In genomic region chr10:80204193-80204714, GRCh38 we compare ENCODE assay signal across 8 cellular contexts. TPM values are rescaled to one million over a fixed set of nuclear protein-coding genes. Genes with fewer than 3 reads are reported as not detected.
DNase-seq lines count a peak whose midpoint lies in the region; ATAC-seq and TF ChIP-seq lines count a peak whose summit lies in the region.

No MANE protein-coding gene starts in this region.

- ATAC-seq in left lobe of liver, result peak; percentile 56
- ATAC-seq in GM18867 (IDR thresholded peaks at IDR 0.05; ENCODE audit: unreplicated experiment), result no peak
- ATAC-seq in HG02938 (IDR thresholded peaks at IDR 0.05; ENCODE audit: unreplicated experiment), result no peak

- CTCF ChIA-PET in Caco-2 (lab: Charles Lee), result interaction anchor here (0.7 to 1.5 kb wide), 4 partner anchors 8 to 60 kb away, joined by 3 to 7 read pairs (median 4); no protein-coding TSS in a partner anchor

- no TSS peak for BruUV-seq in Caco-2 (replicated peaks; lab: Mats Ljungman, UMichigan)

- H3K4me3 ChIP-seq in Caco-2 (ENCODE audit: low read depth, low read length), result peak overlapping the region; percentile 84
- H3K4me3 ChIP-seq in breast epithelium, result peak overlapping the region; percentile 78 to 94 (median 92)
- peak overlapping the region; percentile 79 to 95 for H3K4me3 ChIP-seq in testis

- no peaks in the 10 kb centered on the region for H3K27me3 Mint-ChIP-seq in Caco-2 (ENCODE audit: insufficient read depth, unreplicated experiment)

- H3K27ac ChIP-seq in breast epithelium (peak overlapping the region; percentile 97 to 98), testis (peak overlapping the region; percentile 88 to 95)

- H3K9me3 ChIP-seq in Caco-2 (no peaks in the 10 kb centered on the region), breast epithelium (no peaks in the 10 kb centered on the region), testis (no peaks in the 10 kb centered on the region)

- intact Hi-C loops in Caco-2 (cut with micrococcal nuclease; ENCODE audit: unreplicated experiment), result loop anchor here (1.0 kb wide), 1 partner anchor 8 kb away; no protein-coding TSS in a partner anchor
- intact Hi-C loops in breast epithelium (cut with DNase I; ENCODE audit: low total_unique reads), result loop anchor here (5.0 kb wide), 1 partner anchor 47 kb away; no protein-coding TSS in a partner anchor
- intact Hi-C loops in testis (cut with DNase I; ENCODE audit: low total_unique reads), result loop anchor here (10.0 kb wide), 1 partner anchor 49 kb away; no protein-coding TSS in a partner anchor

- H3K36me3 Mint-ChIP-seq in Caco-2 (ENCODE audit: insufficient read depth, unreplicated experiment), result peaks cover 48% of the 10 kb centered on the region

- WGBS in testis, 2 donors, result 11 to 35% methylated on average over 9 of the region's 9 CpGs

- peaks cover 51% of the 10 kb centered on the region for H3K4me1 ChIP-seq in Caco-2
- H3K4me1 ChIP-seq in breast epithelium, result peaks cover 0 to 16% of the 10 kb centered on the region in 2 donors
- H3K4me1 ChIP-seq in testis, result peaks cover 34% of the 10 kb centered on the region

- H3K36me3 ChIP-seq in Caco-2 (ENCODE audit: control insufficient read depth, insufficient read depth, low read length), result no peaks in the 10 kb centered on the region; the same call in 1 of the 2 replicates
- no peaks in the 10 kb centered on the region for H3K36me3 ChIP-seq in breast epithelium
- H3K36me3 ChIP-seq in testis (ENCODE audit: low read depth, missing control alignments), result no peaks in the 10 kb centered on the region

- no peak for TF ChIP-seq CTCF in Caco-2 (IDR thresholded peaks at IDR 0.05; ENCODE audit: insufficient read depth in 1 of 2, low read depth in 1 of 2, low read length in 1 of 2, severe bottlenecking in 1 of 2, unreplicated experiment in 1 of 2)
- TF ChIP-seq CTCF in breast epithelium (IDR thresholded peaks at IDR 0.05), result no peak
- no peak for TF ChIP-seq CTCF in testis (IDR thresholded peaks at IDR 0.05)

- TF ChIP-seq POLR2A in breast epithelium (IDR thresholded peaks at IDR 0.05) (no peak), testis (IDR thresholded peaks at IDR 0.05) (no peak)

- peak overlapping the region; percentile 78 for H3K4me3 Mint-ChIP-seq in Caco-2 (ENCODE audit: unreplicated experiment)

- POLR2A ChIA-PET in Caco-2 (lab: Charles Lee), result interaction anchor here (1.0 kb wide), 1 partner anchor 60 kb away, joined by 4 read pairs; no protein-coding TSS in a partner anchor

- H3K27ac Mint-ChIP-seq in Caco-2 (ENCODE audit: unreplicated experiment), result peak overlapping the region; percentile 94

- H3K9me3 Mint-ChIP-seq in Caco-2 (ENCODE audit: unreplicated experiment), result no peaks in the 10 kb centered on the region

- no peaks in the 10 kb centered on the region for H3K27me3 ChIP-seq in Caco-2 (replicated peaks; ENCODE audit: control insufficient read depth, insufficient read depth, low read length)
- no peaks in the 10 kb centered on the region for H3K27me3 ChIP-seq in breast epithelium
- no peaks in the 10 kb centered on the region for H3K27me3 ChIP-seq in testis

- H3K4me1 Mint-ChIP-seq in Caco-2 (ENCODE audit: low read depth, unreplicated experiment), result peaks cover 56% of the 10 kb centered on the region

- peak; percentile 74 for DNase-seq in Caco-2
- peak; percentile 79 for DNase-seq in LoVo (ENCODE audit: low spot score)
- peak in 1 of 2 donors; percentile 57 for DNase-seq in breast epithelium (ENCODE audit: low spot score in 2 of 2)
- peak; percentile 64 for DNase-seq in left lobe of liver (ENCODE audit: low spot score)
- DNase-seq in testis, result no peak
- no peak for DNase-seq in SKM-1 (lab: John Stamatoyannopoulos, UW; ENCODE audit: unreplicated experiment)

RNA-seq across cellular contexts. Expression of gene ANXA11, which starts 1.1 kb away (rescaled TPM):
- total RNA-seq in Caco-2 (2022) (316 and 327 TPM in 2 replicates), breast epithelium (100 to 1,000 TPM in 1 of 3 donors, 10 to 100 TPM in 2; 83.3 to 102 (median 93.4) TPM), left lobe of liver (42.7 TPM), testis (10 to 100 TPM; 46.5 to 64.0 TPM)
- polyA plus RNA-seq in testis (ENCODE audit: insufficient read depth, low read depth, low replicate concordance), result 116 TPM

Comparison
In these comparisons a context has a peak if more than half of its experiments do, and no peak if none do; other contexts are left out.
1. DNase-seq: peak in Caco-2 (2 of 2), LoVo (single experiment) and left lobe of liver (single experiment); none in testis (single experiment) and SKM-1 (single experiment).
2. Peak in every context shown above with its lines, with median percentiles within 50 percentile points of each other: H3K4me3 ChIP-seq.